ENCODE assay signal across 8 cellular contexts in genomic region chr2:84077504-84077903, GRCh38.
DNase-seq lines count a peak whose midpoint lies in the region; ATAC-seq and TF ChIP-seq lines count a peak whose summit lies in the region.

No MANE protein-coding gene starts in this region.

- H3K4me3 ChIP-seq in adrenal gland (no peak overlapping the region), neural cell (ENCODE audit: low read length) (no peak overlapping the region), right atrium auricular region (no peak overlapping the region)

- H4K20me1 ChIP-seq in neural cell (ENCODE audit: insufficient read depth) = no peaks in the 10 kb centered on the region

- H3K27me3 ChIP-seq in adrenal gland (no peaks in the 10 kb centered on the region), neural cell (ENCODE audit: insufficient read depth, low read depth, low read length) (no peaks in the 10 kb centered on the region), right atrium auricular region (no peaks in the 10 kb centered on the region)

- no peak for TF ChIP-seq POLR2A in adrenal gland (IDR thresholded peaks at IDR 0.05)

- no peak overlapping the region for H3K9ac ChIP-seq in neural cell (ENCODE audit: low read length)

- no peaks in the 10 kb centered on the region for H3K4me1 ChIP-seq in adrenal gland (replicated peaks in 1 of 2)
- no peaks in the 10 kb centered on the region for H3K4me1 ChIP-seq in right atrium auricular region

- intact Hi-C loops in adrenal gland (cut with DNase I) = no loop called here

- no peaks in the 10 kb centered on the region for H3F3A ChIP-seq in neural cell (ENCODE audit: insufficient read depth, low read length, poor library complexity, severe bottlenecking)

- TF ChIP-seq EP300 in neural cell (conservative IDR thresholded peaks at IDR 0.05; ENCODE audit: poor library complexity, severe bottlenecking) = no peak

- H3K36me3 ChIP-seq in adrenal gland (replicated peaks in 1 of 2) (no peaks in the 10 kb centered on the region), neural cell (ENCODE audit: insufficient read depth, low read length) (no peaks in the 10 kb centered on the region), right atrium auricular region (no peaks in the 10 kb centered on the region)

- TF ChIP-seq CTCF in adrenal gland (IDR thresholded peaks at IDR 0.05) (peak; percentile 20 to 54 (median 48)), neural cell (IDR thresholded peaks at IDR 0.05; ENCODE audit: poor library complexity, severe bottlenecking) (peak; percentile 33), right atrium auricular region (IDR thresholded peaks at IDR 0.05) (no peak)

- ATAC-seq in GM19351 (IDR thresholded peaks at IDR 0.05; ENCODE audit: unreplicated experiment) (no peak), GM21447 (IDR thresholded peaks at IDR 0.05; ENCODE audit: unreplicated experiment) (no peak)

- H3K4me2 ChIP-seq in neural cell (ENCODE audit: low read length) = no peak overlapping the region

- H3K9me3 ChIP-seq in adrenal gland (replicated peaks in 1 of 3) (no peaks in the 10 kb centered on the region), neural cell (ENCODE audit: low read length) (no peaks in the 10 kb centered on the region), right atrium auricular region (no peaks in the 10 kb centered on the region)

- peak; percentile 49 for TF ChIP-seq RAD21 in neural cell (conservative IDR thresholded peaks at IDR 0.05)

- no peaks in the 10 kb centered on the region for H3K79me2 ChIP-seq in neural cell (replicated peaks; ENCODE audit: insufficient read depth, low read length)

- peak; percentile 12 for DNase-seq in stimulated activated CD4-positive, alpha-beta T cell treated with anti-CD3 and anti-CD28 coated beads, Interleukin-15, amount 100 ng/mL, for 24 hours
- DNase-seq in stimulated activated CD4-positive, alpha-beta T cell treated with anti-CD3 and anti-CD28 coated beads, Interleukin-4, amount 100 ng/mL, for 4 hours = no peak
- DNase-seq in MV-4-11 (lab: John Stamatoyannopoulos, UW) (peak; percentile 8), adrenal gland (peak in 6 of 7 donors; percentile 23 to 58 (median 40)), right atrium auricular region (ENCODE audit: low spot score) (no peak)

- WGBS in adrenal gland, 4 donors = 47 to 60% (median 53%) methylated on average over 2 of the region's 2 CpGs

- no peak overlapping the region for H2AFZ ChIP-seq in neural cell (ENCODE audit: low read depth, low read length)

- H3K9me2 ChIP-seq in neural cell (ENCODE audit: insufficient read depth, low read length) = no peaks in the 10 kb centered on the region

- H3K27ac ChIP-seq in adrenal gland (no peak overlapping the region), neural cell (ENCODE audit: low read length) (no peak overlapping the region), right atrium auricular region (no peak overlapping the region)

TF ChIP-seq in neural cell, 6 proteins besides CTCF, POLR2A, EP300 and RAD21:
- peak; percentile 26 for TF ChIP-seq SMC3 (conservative IDR thresholded peaks at IDR 0.05; ENCODE audit: poor library complexity)
- TF ChIP-seq POLR2AphosphoS5 (IDR thresholded peaks at IDR 0.05) = no peak
TF ChIP-seq in neural cell: peak in this region for 1.

Comparison
In these comparisons a context has a peak if more than half of its experiments do, and no peak if none do; other contexts are left out.
1. DNase-seq: peak in stimulated activated CD4-positive, alpha-beta T cell treated with anti-CD3 and anti-CD28 coated beads, Interleukin-15, amount 100 ng/mL, for 24 hours (single experiment), MV-4-11 (single experiment) and adrenal gland (6 of 7); none in stimulated activated CD4-positive, alpha-beta T cell treated with anti-CD3 and anti-CD28 coated beads, Interleukin-4, amount 100 ng/mL, for 4 hours (0 of 2) and right atrium auricular region (single experiment).
2. CTCF ChIP-seq: peak in adrenal gland (6 of 6) and neural cell (single experiment); none in right atrium auricular region (0 of 2).